14 cellular contexts compared by ENCODE assay signal in genomic region chr12:132263061-132263360, GRCh38.
DNase-seq lines count a peak whose midpoint lies in the region; ATAC-seq and TF ChIP-seq lines count a peak whose summit lies in the region.
"Had no signal": no experiment of that assay in that cellular context is flagged by ENCODE, and none has a peak within 500 bp of the region (broad histone marks: within the 10 kb centered on the region; RNA-seq: fewer than 3 reads in every experiment).

No MANE protein-coding gene starts in this region.

- no peaks in the 10 kb centered on the region for H3K36me3 Mint-ChIP-seq in natural killer cell treated with Interleukin-12 subunit alpha and Interleukin-12 subunit beta and Interleukin-15 and Interleukin-18, amount 100 ng/mL, for 72 hours
- no peaks in the 10 kb centered on the region for H3K36me3 Mint-ChIP-seq in natural killer cell
- H3K36me3 Mint-ChIP-seq: CD14-positive monocyte; CD4-positive, alpha-beta memory T cell had no signal

- peak overlapping the region; percentile 38 for H3K18ac ChIP-seq in neuronal stem cell (ENCODE audit: low read length)

- no peak overlapping the region for H3K4me3 Mint-ChIP-seq in natural killer cell treated with Interleukin-12 subunit alpha and Interleukin-12 subunit beta and Interleukin-15 and Interleukin-18, amount 100 ng/mL, for 72 hours
- H3K4me3 Mint-ChIP-seq in natural killer cell: no peak overlapping the region
- H3K4me3 Mint-ChIP-seq: CD14-positive monocyte; CD4-positive, alpha-beta memory T cell; GM23338; HFFc6 had no signal

- intact Hi-C loops in natural killer cell (cut with micrococcal nuclease): no loop called here

- no peaks in the 10 kb centered on the region for H3K9me3 Mint-ChIP-seq in natural killer cell treated with Interleukin-12 subunit alpha and Interleukin-12 subunit beta and Interleukin-15 and Interleukin-18, amount 100 ng/mL, for 72 hours
- no peaks in the 10 kb centered on the region for H3K9me3 Mint-ChIP-seq in natural killer cell
- H3K9me3 Mint-ChIP-seq: CD4-positive, alpha-beta memory T cell; GM23338 had no signal

- no peak for ATAC-seq in natural killer cell treated with Interleukin-12 subunit alpha and Interleukin-12 subunit beta and Interleukin-15 and Interleukin-18, amount 100 ng/mL, for 72 hours
- ATAC-seq in natural killer cell: no peak
- ATAC-seq: GM23338, HCT116 had no signal

- no peak overlapping the region for H4K8ac ChIP-seq in neuronal stem cell (ENCODE audit: low read depth, low read length)

- WGBS in neuronal stem cell (ENCODE audit: extremely low coverage in 2 of 2, insufficient read length in 2 of 2, insufficient replicate concordance in 1 of 2), 2 donors: no CpG with 5 or more reads among the region's 8 CpGs

- no peak overlapping the region for H4K91ac ChIP-seq in neuronal stem cell (ENCODE audit: low read depth, low read length, poor library complexity)

- no peaks in the 10 kb centered on the region for H3K4me1 Mint-ChIP-seq in natural killer cell treated with Interleukin-12 subunit alpha and Interleukin-12 subunit beta and Interleukin-15 and Interleukin-18, amount 100 ng/mL, for 72 hours (ENCODE audit: low read depth in 2 of 2)
- H3K4me1 Mint-ChIP-seq in natural killer cell: no peaks in the 10 kb centered on the region
- H3K4me1 Mint-ChIP-seq: CD4-positive, alpha-beta memory T cell; GM23338 had no signal

- H3K23ac ChIP-seq in neuronal stem cell (ENCODE audit: low read depth, low read length, poor library complexity): no peak overlapping the region

- H2BK15ac ChIP-seq in neuronal stem cell (ENCODE audit: low read length): no peak overlapping the region

- H3K27ac Mint-ChIP-seq in natural killer cell treated with Interleukin-12 subunit alpha and Interleukin-12 subunit beta and Interleukin-15 and Interleukin-18, amount 100 ng/mL, for 72 hours: no peak overlapping the region
- H3K27ac Mint-ChIP-seq in natural killer cell: no peak overlapping the region
- H3K27ac Mint-ChIP-seq: CD4-positive, alpha-beta memory T cell; GM23338; HFFc6 had no signal

- DNase-seq in natural killer cell treated with Interleukin-12 subunit alpha and Interleukin-12 subunit beta and Interleukin-15 and Interleukin-18, amount 100 ng/mL, for 72 hours (ENCODE audit: low spot score): peak; percentile 38
- no peak for DNase-seq in natural killer cell
- peak; percentile 21 for DNase-seq in RPMI8226
- no peak for DNase-seq in neuronal stem cell (ENCODE audit: low spot score)
- no peak for DNase-seq in coronary artery (ENCODE audit: low spot score)
- no peak for DNase-seq in HAP-1 (ENCODE audit: low spot score in 2 of 2)
- DNase-seq: BE2C; CD4-positive, alpha-beta memory T cell; GF-D8; HFFc6 had no signal

- in situ Hi-C loops in HAP-1 (cut with MboI; ENCODE audit: low sequenced_read_pairs): no loop called here

- peak overlapping the region; percentile 81 for H2AK5ac ChIP-seq in neuronal stem cell (ENCODE audit: low read depth, low read length)

- no peak overlapping the region for H3K4ac ChIP-seq in neuronal stem cell (ENCODE audit: low read length)

- H3K27ac ChIP-seq in neuronal stem cell (replicated peaks; ENCODE audit: low read length) (no peak overlapping the region), coronary artery (no peak overlapping the region)
- H3K27ac ChIP-seq: HL-60 had no signal

- H3K36me3 ChIP-seq in neuronal stem cell (replicated peaks in 1 of 2; ENCODE audit: control insufficient read depth in 2 of 2, insufficient read depth in 2 of 2, low read length in 2 of 2) (no peaks in the 10 kb centered on the region), HAP-1 (replicated peaks) (no peaks in the 10 kb centered on the region)
- H3K36me3 ChIP-seq: BE2C had no signal

- no peaks in the 10 kb centered on the region for H3K79me1 ChIP-seq in neuronal stem cell (ENCODE audit: low read depth, low read length)

- H2BK12ac ChIP-seq in neuronal stem cell (ENCODE audit: low read length): no peak overlapping the region

- no peak overlapping the region for H2BK120ac ChIP-seq in neuronal stem cell (ENCODE audit: low read depth, low read length)

- TF ChIP-seq CTCF in natural killer cell (IDR thresholded peaks at IDR 0.05) (no peak), coronary artery (IDR thresholded peaks at IDR 0.05) (no peak)

- peaks cover 0 to 20% (median 4%) of the 10 kb centered on the region in 3 experiments for H3K27me3 ChIP-seq in neuronal stem cell (ENCODE audit: control insufficient read depth in 3 of 3, insufficient read depth in 3 of 3, low read depth in 1 of 3, low read length in 3 of 3)
- no peaks in the 10 kb centered on the region for H3K27me3 ChIP-seq in HAP-1 (ENCODE audit: low read depth)

- H3K9ac ChIP-seq in neuronal stem cell (ENCODE audit: low read depth, low read length, poor library complexity): no peak overlapping the region

- no peak overlapping the region for H3K4me2 ChIP-seq in neuronal stem cell (ENCODE audit: insufficient read depth, low read length, poor library complexity, severe bottlenecking)
- H3K4me2 ChIP-seq: GM23338 had no signal

- H2AFZ ChIP-seq in neuronal stem cell (ENCODE audit: low read length): no peak overlapping the region
- H2AFZ ChIP-seq: GM23338 had no signal

- H3K14ac ChIP-seq in neuronal stem cell (ENCODE audit: low read length): peak overlapping the region; percentile 56

- H3K27me3 Mint-ChIP-seq in natural killer cell treated with Interleukin-12 subunit alpha and Interleukin-12 subunit beta and Interleukin-15 and Interleukin-18, amount 100 ng/mL, for 72 hours: no peaks in the 10 kb centered on the region
- H3K27me3 Mint-ChIP-seq in natural killer cell (ENCODE audit: low read depth in 2 of 2): no peaks in the 10 kb centered on the region

- H2BK5ac ChIP-seq in neuronal stem cell (ENCODE audit: low read length): no peak overlapping the region

- no peak overlapping the region for H3K4me3 ChIP-seq in neuronal stem cell (ENCODE audit: low read length in 2 of 2)
- no peak overlapping the region for H3K4me3 ChIP-seq in coronary artery
- H3K4me3 ChIP-seq in HAP-1: no peak overlapping the region
- H3K4me3 ChIP-seq: GM23338 had no signal

- H3K9me3 ChIP-seq in neuronal stem cell (replicated peaks in 1 of 2; ENCODE audit: control insufficient read depth in 2 of 2, insufficient read depth in 1 of 2, low read depth in 1 of 2, low read length in 2 of 2) (peaks cover 0 to 4% of the 10 kb centered on the region in 2 donors), HAP-1 (no peaks in the 10 kb centered on the region)
- H3K9me3 ChIP-seq: BE2C had no signal

- no peaks in the 10 kb centered on the region for H3K4me1 ChIP-seq in neuronal stem cell (ENCODE audit: control insufficient read depth in 2 of 2, insufficient read depth in 1 of 2, low read depth in 1 of 2, low read length in 2 of 2)
- H3K4me1 ChIP-seq in HAP-1: no peaks in the 10 kb centered on the region
- H3K4me1 ChIP-seq: BE2C had no signal

Comparison
In these comparisons a context has a peak if more than half of its experiments do, and no peak if none do; other contexts are left out.
1. DNase-seq: peak in natural killer cell treated with Interleukin-12 subunit alpha and Interleukin-12 subunit beta and Interleukin-15 and Interleukin-18, amount 100 ng/mL, for 72 hours (single experiment) and RPMI8226 (single experiment); none in natural killer cell (single experiment), neuronal stem cell (single experiment), coronary artery (single experiment) and HAP-1 (0 of 2).